3 cellular contexts compared by ENCODE assay signal in the genomic region with DNA sequence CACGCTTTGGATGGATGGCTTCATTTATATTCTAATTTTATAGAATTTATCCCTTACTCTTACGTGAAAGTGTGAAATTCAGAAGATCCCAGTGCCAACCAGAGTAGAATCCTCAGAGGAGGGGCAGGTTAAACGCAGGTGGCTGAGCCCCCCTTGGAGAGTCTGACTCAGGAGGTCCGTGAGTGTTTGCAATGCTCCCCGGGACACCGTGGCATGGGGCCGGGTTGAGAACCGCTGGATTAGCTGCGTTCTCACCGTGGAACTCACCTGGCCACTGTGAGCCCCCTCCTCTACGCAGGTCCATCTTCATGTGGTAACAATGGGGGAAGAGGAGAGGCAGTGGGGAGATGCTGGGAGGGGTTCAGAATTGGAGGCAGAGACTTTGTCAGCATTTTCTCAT.
"Had no signal": no experiment of that assay in that cellular context is flagged by ENCODE, and none has a peak within 500 bp of the region (broad histone marks: within the 10 kb centered on the region; RNA-seq: fewer than 3 reads in every experiment).

No MANE protein-coding gene starts in this region.

- H3K4me3 ChIP-seq: GM12878 had no signal

- DNase-seq: GDM1, GF-D8 had no signal
